8 cellular contexts compared by ENCODE assay signal in genomic region chr21:37220981-37221664, GRCh38. TPM values are rescaled to one million over a fixed set of nuclear protein-coding genes. Genes with fewer than 3 reads are reported as not detected.
A peak's percentile ranks its signal among the peaks of the same experiment; 100 is the strongest.
DNase-seq lines count a peak whose midpoint lies in the region; ATAC-seq lines count a peak whose summit lies in the region.

No MANE protein-coding gene starts in this region.

- in situ Hi-C loops in Caki2 (cut with HindIII; ENCODE audit: low pct_unique_long_range_greater_than_20kb, low sequenced_read_pairs): no loop called here

- H3K9me3 ChIP-seq in mononuclear cell (ENCODE audit: low read depth, low read length): no peaks in the 10 kb centered on the region

- H3K27me3 ChIP-seq in mononuclear cell (ENCODE audit: insufficient read depth, low read length): no peaks in the 10 kb centered on the region

- peaks cover 44% of the 10 kb centered on the region for H3K4me1 ChIP-seq in mononuclear cell (ENCODE audit: insufficient read depth, low read length)

- DNase-seq in Caki2 (ENCODE audit: low read depth) (peak; percentile 92), HT-29 (ENCODE audit: low spot score) (peak; percentile 89), NOMO-1 treated with dmso at 0.1 percent for 144 hours (lab: John Stamatoyannopoulos, UW; ENCODE audit: unreplicated experiment) (peak; percentile 89), epidermal melanocyte (ENCODE audit: insufficient read length, low spot score) (peak; percentile 93)
- peak; percentile 97 for DNase-seq in activated CD8-positive, alpha-beta memory T cell treated with anti-CD3 and anti-CD28 coated beads, Interleukin-2, amount 50 U/mL, for 48 hours
- peak; percentile 87 to 91 for DNase-seq in stimulated activated CD8-positive, alpha-beta memory T cell treated with anti-CD3 and anti-CD28 coated beads, Interleukin-4, amount 100 ng/mL, for 1 hour (ENCODE audit: low read depth in 2 of 2, low spot score in 1 of 2)

- peak overlapping the region; percentile 68 for H3K4me3 ChIP-seq in mononuclear cell (ENCODE audit: low read length)

- peak; percentile 79 for ATAC-seq in GM21360 (IDR thresholded peaks at IDR 0.05; ENCODE audit: unreplicated experiment)

RNA-seq across cellular contexts. Expression of gene VPS26C, which starts 46.0 kb away (rescaled TPM):
- total RNA-seq in Caki2 (2014; rRNA removed; shearing (Covaris generic); ENCODE audit: low replicate concordance): 71.3 and 124 TPM in 2 replicates
- total RNA-seq in HT-29 (2014; rRNA removed; shearing (Covaris generic)): 38.6 and 47.9 TPM in 2 replicates
- 57.3 TPM for total RNA-seq in mononuclear cell

Comparison
In these comparisons a context has a peak if more than half of its experiments do, and no peak if none do; other contexts are left out.
1. Peak in every context shown above with its lines: DNase-seq, ATAC-seq and H3K4me3 ChIP-seq.